Comparison of ENCODE assay signal across 1 cellular context in the genomic region with DNA sequence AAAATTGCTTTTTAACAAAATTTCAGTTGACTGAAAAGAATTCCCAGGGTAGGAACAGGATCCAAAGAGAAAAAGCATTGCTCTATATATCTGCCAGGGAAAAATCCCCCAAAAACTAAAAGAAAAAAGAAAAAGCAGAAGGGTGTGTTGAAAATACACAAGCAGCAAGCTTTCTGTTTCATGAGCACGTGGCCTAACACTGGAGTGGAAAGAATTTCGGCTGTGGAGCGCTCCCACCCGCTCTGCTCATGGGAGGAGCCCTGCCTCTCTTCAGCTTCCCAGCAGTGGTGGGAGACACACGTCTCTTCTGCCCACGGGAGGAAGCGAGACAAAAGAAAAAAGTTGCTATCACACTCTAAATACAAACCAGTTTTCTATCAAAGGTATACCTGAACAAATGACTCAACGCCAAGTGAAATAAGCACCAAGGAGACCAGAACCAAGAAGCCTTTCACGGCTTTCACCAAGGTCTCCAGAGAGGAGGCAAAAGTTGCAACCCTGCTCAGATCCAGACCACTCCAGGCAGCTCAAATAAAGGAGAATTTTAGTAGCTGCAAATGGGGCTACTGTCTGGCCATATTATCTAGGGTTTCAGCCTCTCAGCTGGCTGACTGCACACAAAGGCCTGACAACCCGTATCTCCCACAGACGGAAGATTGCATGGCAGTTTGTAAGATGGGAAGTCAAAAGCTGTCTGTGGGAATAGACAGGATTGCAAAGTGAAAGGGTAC.
A peak's percentile ranks its signal among the peaks of the same experiment; 100 is the strongest.
TF ChIP-seq lines count a peak whose summit lies in the region.

No MANE protein-coding gene starts in this region.

TF ChIP-seq in K562, 482 proteins besides CTCF, POLR2A, EP300 and RAD21 (continued from another document and continues in another):
- TF ChIP-seq, protein P1, sequence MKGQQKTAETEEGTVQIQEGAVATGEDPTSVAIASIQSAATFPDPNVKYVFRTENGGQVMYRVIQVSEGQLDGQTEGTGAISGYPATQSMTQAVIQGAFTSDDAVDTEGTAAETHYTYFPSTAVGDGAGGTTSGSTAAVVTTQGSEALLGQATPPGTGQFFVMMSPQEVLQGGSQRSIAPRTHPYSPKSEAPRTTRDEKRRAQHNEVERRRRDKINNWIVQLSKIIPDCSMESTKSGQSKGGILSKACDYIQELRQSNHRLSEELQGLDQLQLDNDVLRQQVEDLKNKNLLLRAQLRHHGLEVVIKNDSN (CRISPR knock-in tag; IDR thresholded peaks at IDR 0.05), result peak; percentile 38; the same call in 1 of the 2 replicates
- TF ChIP-seq BRD4 (IDR thresholded peaks at IDR 0.05) (no peak), HNRNPLL (IDR thresholded peaks at IDR 0.05; ENCODE audit: low read depth, low read length, poor library complexity, severe bottlenecking) (no peak), MCM2 (IDR thresholded peaks at IDR 0.05; ENCODE audit: low read depth) (no peak), RBFOX2 (IDR thresholded peaks at IDR 0.05; ENCODE audit: low read depth, low read length) (no peak), BRD9 (IDR thresholded peaks at IDR 0.05; ENCODE audit: low read depth, partially characterized antibody) (no peak), USF2 (CRISPR knock-in tag; IDR thresholded peaks at IDR 0.05) (peak; percentile 34), ZNF311 (CRISPR knock-in tag; IDR thresholded peaks at IDR 0.05) (no peak; the same call in 1 of the 2 replicates), ZNF507 (tag; conservative IDR thresholded peaks at IDR 0.05) (no peak), TFAM (CRISPR knock-in tag; conservative IDR thresholded peaks at IDR 0.05) (no peak), MEF2A (IDR thresholded peaks at IDR 0.05; ENCODE audit: control insufficient read depth, low read depth, low read length) (no peak), ZNF551 (CRISPR knock-in tag; IDR thresholded peaks at IDR 0.05) (no peak), HSF4 (CRISPR knock-in tag; IDR thresholded peaks at IDR 0.05; ENCODE audit: borderline replicate concordance) (no peak), CREM (IDR thresholded peaks at IDR 0.05; ENCODE audit: low read depth) (no peak), CBX2 (IDR thresholded peaks at IDR 0.05; ENCODE audit: insufficient read depth, low read length, poor library complexity, severe bottlenecking) (no peak), MYC (IDR thresholded peaks at IDR 0.05; ENCODE audit: low read depth, low read length) (peak; percentile 81), MYC (CRISPR knock-in tag; IDR thresholded peaks at IDR 0.05; ENCODE audit: borderline replicate concordance, low read depth) (0 out of 2 replicates have a peak, but pooled peaks have one; percentile 27), CHAMP1 (IDR thresholded peaks at IDR 0.05) (no peak), TARDBP (IDR thresholded peaks at IDR 0.05) (no peak), PURB (CRISPR knock-in tag; IDR thresholded peaks at IDR 0.05; ENCODE audit: low read depth) (no peak), FOXP4 (CRISPR knock-in tag; IDR thresholded peaks at IDR 0.05; ENCODE audit: borderline replicate concordance) (no peak), BRF2 (IDR thresholded peaks at IDR 0.05; ENCODE audit: borderline replicate concordance, insufficient read depth, insufficient read length) (no peak), CREB5 (CRISPR knock-in tag; IDR thresholded peaks at IDR 0.05) (no peak), ZNF717 (CRISPR knock-in tag; IDR thresholded peaks at IDR 0.05) (no peak), RCOR1 (IDR thresholded peaks at IDR 0.05; ENCODE audit: borderline replicate concordance in 1 of 2, low read depth in 2 of 2, low read length in 2 of 2) (no peak), MECOM (CRISPR knock-in tag; IDR thresholded peaks at IDR 0.05) (no peak)
- TF ChIP-seq, protein P2, sequence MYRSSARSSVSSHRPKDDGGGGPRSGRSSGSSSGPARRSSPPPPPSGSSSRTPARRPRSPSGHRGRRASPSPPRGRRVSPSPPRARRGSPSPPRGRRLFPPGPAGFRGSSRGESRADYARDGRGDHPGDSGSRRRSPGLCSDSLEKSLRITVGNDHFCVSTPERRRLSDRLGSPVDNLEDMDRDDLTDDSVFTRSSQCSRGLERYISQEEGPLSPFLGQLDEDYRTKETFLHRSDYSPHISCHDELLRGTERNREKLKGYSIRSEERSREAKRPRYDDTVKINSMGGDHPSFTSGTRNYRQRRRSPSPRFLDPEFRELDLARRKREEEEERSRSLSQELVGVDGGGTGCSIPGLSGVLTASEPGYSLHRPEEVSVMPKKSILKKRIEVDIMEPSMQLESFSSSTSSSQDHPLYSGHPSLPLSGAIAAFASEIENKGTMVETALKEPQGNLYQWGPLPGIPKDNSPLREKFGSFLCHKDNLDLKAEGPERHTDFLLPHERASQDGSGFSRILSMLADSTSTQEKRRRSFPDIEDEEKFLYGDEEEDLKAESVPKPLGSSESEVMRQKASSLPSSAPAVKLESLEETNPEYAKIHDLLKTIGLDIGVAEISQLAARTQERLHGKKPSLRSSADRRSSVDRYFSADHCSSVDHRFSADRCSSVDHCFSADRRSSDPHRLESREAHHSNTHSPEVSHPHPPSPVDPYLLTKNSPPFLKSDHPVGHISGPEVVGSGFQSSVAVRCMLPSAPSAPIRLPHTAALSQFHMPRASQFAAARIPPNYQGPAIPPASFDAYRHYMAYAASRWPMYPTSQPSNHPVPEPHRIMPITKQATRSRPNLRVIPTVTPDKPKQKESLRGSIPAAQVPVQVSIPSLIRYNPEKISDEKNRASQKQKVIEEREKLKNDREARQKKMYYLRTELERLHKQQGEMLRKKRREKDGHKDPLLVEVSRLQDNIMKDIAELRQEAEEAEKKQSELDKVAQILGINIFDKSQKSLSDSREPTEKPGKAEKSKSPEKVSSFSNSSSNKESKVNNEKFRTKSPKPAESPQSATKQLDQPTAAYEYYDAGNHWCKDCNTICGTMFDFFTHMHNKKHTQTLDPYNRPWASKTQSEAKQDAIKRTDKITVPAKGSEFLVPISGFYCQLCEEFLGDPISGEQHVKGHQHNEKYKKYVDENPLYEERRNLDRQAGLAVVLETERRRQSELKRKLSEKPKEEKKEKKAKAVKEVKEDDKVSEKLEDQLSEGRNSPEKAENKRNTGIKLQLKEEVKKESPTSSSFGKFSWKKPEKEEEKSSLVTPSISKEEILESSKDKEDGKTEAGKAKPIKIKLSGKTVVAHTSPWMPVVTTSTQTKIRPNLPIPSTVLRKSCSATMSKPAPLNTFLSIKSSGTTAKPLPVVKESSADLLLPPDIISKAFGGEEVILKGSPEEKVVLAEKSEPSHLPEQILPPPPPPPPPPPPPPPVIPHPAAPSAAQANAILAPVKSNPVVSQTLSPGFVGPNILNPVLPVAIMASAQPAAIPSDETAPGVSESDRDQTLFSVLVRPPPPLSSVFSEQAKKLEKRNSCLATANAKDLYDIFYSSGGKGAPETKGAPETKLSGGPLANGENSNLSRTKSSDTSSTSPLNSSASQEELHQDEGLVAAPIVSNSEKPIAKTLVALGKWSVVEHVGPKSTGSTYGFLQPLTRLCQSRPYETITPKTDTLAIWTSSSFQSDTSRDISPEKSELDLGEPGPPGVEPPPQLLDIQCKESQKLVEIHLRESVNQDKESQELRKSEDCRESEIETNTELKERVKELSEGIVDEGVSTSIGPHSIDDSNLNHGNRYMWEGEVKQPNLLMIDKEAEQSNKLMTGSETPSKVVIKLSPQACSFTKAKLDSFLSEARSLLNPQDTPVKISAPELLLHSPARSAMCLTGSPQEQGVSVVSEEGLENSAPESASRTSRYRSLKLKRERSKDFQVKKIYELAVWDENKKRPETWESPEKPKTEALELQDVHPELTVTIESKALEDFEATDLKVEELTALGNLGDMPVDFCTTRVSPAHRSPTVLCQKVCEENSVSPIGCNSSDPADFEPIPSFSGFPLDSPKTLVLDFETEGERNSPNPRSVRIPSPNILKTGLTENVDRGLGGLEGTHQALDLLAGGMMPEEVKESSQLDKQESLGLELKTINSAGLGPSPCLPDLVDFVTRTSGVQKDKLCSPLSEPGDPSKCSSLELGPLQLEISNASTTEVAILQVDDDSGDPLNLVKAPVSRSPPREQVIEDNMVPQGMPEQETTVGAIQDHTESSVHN (IDR thresholded peaks at IDR 0.05; ENCODE audit: borderline replicate concordance in 1 of 2, low read depth in 1 of 2), result no peak
- TF ChIP-seq, protein P3, sequence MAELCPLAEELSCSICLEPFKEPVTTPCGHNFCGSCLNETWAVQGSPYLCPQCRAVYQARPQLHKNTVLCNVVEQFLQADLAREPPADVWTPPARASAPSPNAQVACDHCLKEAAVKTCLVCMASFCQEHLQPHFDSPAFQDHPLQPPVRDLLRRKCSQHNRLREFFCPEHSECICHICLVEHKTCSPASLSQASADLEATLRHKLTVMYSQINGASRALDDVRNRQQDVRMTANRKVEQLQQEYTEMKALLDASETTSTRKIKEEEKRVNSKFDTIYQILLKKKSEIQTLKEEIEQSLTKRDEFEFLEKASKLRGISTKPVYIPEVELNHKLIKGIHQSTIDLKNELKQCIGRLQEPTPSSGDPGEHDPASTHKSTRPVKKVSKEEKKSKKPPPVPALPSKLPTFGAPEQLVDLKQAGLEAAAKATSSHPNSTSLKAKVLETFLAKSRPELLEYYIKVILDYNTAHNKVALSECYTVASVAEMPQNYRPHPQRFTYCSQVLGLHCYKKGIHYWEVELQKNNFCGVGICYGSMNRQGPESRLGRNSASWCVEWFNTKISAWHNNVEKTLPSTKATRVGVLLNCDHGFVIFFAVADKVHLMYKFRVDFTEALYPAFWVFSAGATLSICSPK (IDR thresholded peaks at IDR 0.05; ENCODE audit: borderline replicate concordance), result no peak
- TF ChIP-seq, protein P4, sequence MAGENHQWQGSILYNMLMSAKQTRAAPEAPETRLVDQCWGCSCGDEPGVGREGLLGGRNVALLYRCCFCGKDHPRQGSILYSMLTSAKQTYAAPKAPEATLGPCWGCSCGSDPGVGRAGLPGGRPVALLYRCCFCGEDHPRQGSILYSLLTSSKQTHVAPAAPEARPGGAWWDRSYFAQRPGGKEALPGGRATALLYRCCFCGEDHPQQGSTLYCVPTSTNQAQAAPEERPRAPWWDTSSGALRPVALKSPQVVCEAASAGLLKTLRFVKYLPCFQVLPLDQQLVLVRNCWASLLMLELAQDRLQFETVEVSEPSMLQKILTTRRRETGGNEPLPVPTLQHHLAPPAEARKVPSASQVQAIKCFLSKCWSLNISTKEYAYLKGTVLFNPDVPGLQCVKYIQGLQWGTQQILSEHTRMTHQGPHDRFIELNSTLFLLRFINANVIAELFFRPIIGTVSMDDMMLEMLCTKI (IDR thresholded peaks at IDR 0.05; ENCODE audit: partially characterized antibody), result no peak
